Comparison of ENCODE assay signal across 9 cellular contexts in genomic region chr16:89565506-89566372, GRCh38. TPM values are rescaled to one million over a fixed set of nuclear protein-coding genes. Genes with fewer than 3 reads are reported as not detected.
DNase-seq lines count a peak whose midpoint lies in the region; ATAC-seq and TF ChIP-seq lines count a peak whose summit lies in the region.
"Had no signal": no experiment of that assay in that cellular context is flagged by ENCODE, and none has a peak within 500 bp of the region (broad histone marks: within the 10 kb centered on the region; RNA-seq: fewer than 3 reads in every experiment).

No MANE protein-coding gene starts in this region.

- POLR2A ChIA-PET in CD8-positive, alpha-beta T cell (lab: Charles Lee): interaction anchor here (1.1 to 1.2 kb wide), 2 partner anchors 37 to 51 kb away, joined by 3 read pairs; no protein-coding TSS in a partner anchor

- H3K36me3 ChIP-seq in CD8-positive, alpha-beta T cell (ENCODE audit: insufficient read depth, low read length): peaks cover 38% of the 10 kb centered on the region
- H3K36me3 ChIP-seq in ascending aorta: peaks cover 34 to 37% of the 10 kb centered on the region in 2 donors
- H3K36me3 ChIP-seq in iPS-15b (ENCODE audit: control insufficient read depth, insufficient read depth, low read length): peaks cover 36% of the 10 kb centered on the region

- TF ChIP-seq CTCF in CD8-positive, alpha-beta T cell (IDR thresholded peaks at IDR 0.05): peak; percentile 22
- TF ChIP-seq CTCF in HL-60 (IDR thresholded peaks at IDR 0.05; ENCODE audit: insufficient read depth, low read length) (peak; percentile 22), ascending aorta (IDR thresholded peaks at IDR 0.05) (peak; percentile 22 to 44 (median 42))

- H3K9ac ChIP-seq in iPS-15b (ENCODE audit: low read depth, low read length): peak overlapping the region; percentile 39

- peak overlapping the region; percentile 67 for H3K4me3 Mint-ChIP-seq in CD8-positive, alpha-beta T cell

- no peaks in the 10 kb centered on the region for H3K9me3 Mint-ChIP-seq in CD8-positive, alpha-beta T cell

- H3K27ac ChIP-seq in CD8-positive, alpha-beta T cell (ENCODE audit: low read depth, low read length): no peak overlapping the region
- H3K27ac ChIP-seq in HL-60 (replicated peaks) (no peak overlapping the region), ascending aorta (peak overlapping the region in 1 of 2 donors; percentile 13)
- H3K27ac ChIP-seq: SJSA1 had no signal

- H3K9me3 ChIP-seq in CD8-positive, alpha-beta T cell (ENCODE audit: low read length): no peaks in the 10 kb centered on the region
- H3K9me3 ChIP-seq in ascending aorta: no peaks in the 10 kb centered on the region
- H3K9me3 ChIP-seq in iPS-15b (ENCODE audit: control insufficient read depth, insufficient read depth, low read length): no peaks in the 10 kb centered on the region
- H3K9me3 ChIP-seq: SJSA1 had no signal

- H3K4me3 ChIP-seq in CD8-positive, alpha-beta T cell (ENCODE audit: low read depth, low read length): peak overlapping the region; percentile 43
- H3K4me3 ChIP-seq in HL-60 (replicated peaks; ENCODE audit: insufficient read depth, low read length): no peak overlapping the region
- peak overlapping the region; percentile 14 to 48 for H3K4me3 ChIP-seq in ascending aorta
- peak overlapping the region; percentile 60 for H3K4me3 ChIP-seq in iPS-15b (ENCODE audit: low read depth, low read length)
- H3K4me3 ChIP-seq: SJSA1 had no signal

- H3K36me3 Mint-ChIP-seq in CD8-positive, alpha-beta T cell: peaks cover 37% of the 10 kb centered on the region

- peak in 5 of 7 experiments; percentile 16 to 64 (median 49) for DNase-seq in CD8-positive, alpha-beta T cell
- DNase-seq in HL-60 (ENCODE audit: low read depth in 1 of 2, low spot score in 1 of 2) (peak; percentile 44 to 61), SK-MEL-5 (ENCODE audit: low read depth, low spot score) (peak; percentile 45), ascending aorta (ENCODE audit: low spot score in 2 of 2) (no peak)
- DNase-seq in stimulated activated CD4-positive, alpha-beta T cell treated with anti-CD3 and anti-CD28 coated beads, Interleukin-15, amount 100 ng/mL, for 24 hours: peak; percentile 82

- H3K4me1 Mint-ChIP-seq in CD8-positive, alpha-beta T cell (ENCODE audit: low read depth): peaks cover 49% of the 10 kb centered on the region

- H3K27ac Mint-ChIP-seq in CD8-positive, alpha-beta T cell: peak overlapping the region; percentile 37

- in situ Hi-C loops in SK-MEL-5 (cut with HindIII; ENCODE audit: low pct_unique_long_range_greater_than_20kb, low sequenced_read_pairs): no loop called here

- H3K27me3 ChIP-seq in CD8-positive, alpha-beta T cell (ENCODE audit: insufficient read depth, low read length): no peaks in the 10 kb centered on the region
- no peaks in the 10 kb centered on the region for H3K27me3 ChIP-seq in HL-60 (ENCODE audit: insufficient read depth, poor library complexity, severe bottlenecking)
- no peaks in the 10 kb centered on the region for H3K27me3 ChIP-seq in ascending aorta
- no peaks in the 10 kb centered on the region for H3K27me3 ChIP-seq in iPS-15b (ENCODE audit: control insufficient read depth, insufficient read depth, low read length)

- H3K4me1 ChIP-seq in CD8-positive, alpha-beta T cell (ENCODE audit: insufficient read depth, low read length): peaks cover 46% of the 10 kb centered on the region
- H3K4me1 ChIP-seq in ascending aorta (peaks cover 17 to 20% of the 10 kb centered on the region in 2 donors), iPS-15b (ENCODE audit: control insufficient read depth, insufficient read depth, low read length) (peaks cover 8% of the 10 kb centered on the region)

- H3K27me3 Mint-ChIP-seq in CD8-positive, alpha-beta T cell (ENCODE audit: low read depth): no peaks in the 10 kb centered on the region

- peak; percentile 55 for ATAC-seq in CD8-positive, alpha-beta T cell
- no peak for ATAC-seq in HG03565 (IDR thresholded peaks at IDR 0.05; ENCODE audit: unreplicated experiment)
- no peak for ATAC-seq in GM19463 (IDR thresholded peaks at IDR 0.05; ENCODE audit: unreplicated experiment)

- intact Hi-C loops in CD8-positive, alpha-beta T cell (cut with DNase I, micrococcal nuclease): no loop called here
- intact Hi-C loops in ascending aorta (cut with DNase I): no loop called here

- CTCF ChIA-PET in CD8-positive, alpha-beta T cell (lab: Charles Lee): interaction anchor here (0.7 to 1.3 kb wide), 4 partner anchors 67 to 250 kb away, joined by 3 to 5 read pairs (median 4); no protein-coding TSS in a partner anchor

RNA-seq across cellular contexts. Expression of gene RPL13, which starts 5.3 kb away (rescaled TPM):
- 1,000 to 10,000 TPM; 4,632 to 4,668 TPM for total RNA-seq in CD8-positive, alpha-beta T cell
- total RNA-seq in SK-MEL-5 (2014; rRNA removed; shearing (Covaris generic)): 2,970 and 3,073 TPM in 2 replicates
- 4,090 and 4,787 TPM in 2 replicates for polyA plus RNA-seq in SK-MEL-5 (2015; cell fraction: cytosol; rRNA removed)
- 1,125 and 1,141 TPM in 2 replicates for polyA plus RNA-seq in SK-MEL-5 (2015; cell fraction: nucleus; rRNA removed)
- total RNA-seq in ascending aorta: 8,360 TPM

RNA-seq across cellular contexts. Expression of gene CPNE7, which starts 9.8 kb away (rescaled TPM):
- 1 to 10 TPM in 1 of 2 experiments, under 1 TPM in 1; 0.72 to 1.8 TPM for total RNA-seq in CD8-positive, alpha-beta T cell
- total RNA-seq in SK-MEL-5 (2014; rRNA removed; shearing (Covaris generic)): 0.58 TPM in 1 of 2 replicates, not detected in the other
- not detected in 2 replicates for polyA plus RNA-seq in SK-MEL-5 (2015; cell fraction: cytosol; rRNA removed)
- 6.1 TPM in 1 of 2 replicates, not detected in the other for polyA plus RNA-seq in SK-MEL-5 (2015; cell fraction: nucleus; rRNA removed)
- total RNA-seq in ascending aorta: not detected

RNA-seq across cellular contexts. Expression of gene DPEP1, which starts 47.7 kb away (rescaled TPM):
- not detected for total RNA-seq in CD8-positive, alpha-beta T cell
- total RNA-seq in SK-MEL-5 (2014; rRNA removed; shearing (Covaris generic)): 0.53 and 0.88 TPM in 2 replicates
- 0.25 and 2.6 TPM in 2 replicates for polyA plus RNA-seq in SK-MEL-5 (2015; cell fraction: cytosol; rRNA removed)
- polyA plus RNA-seq in SK-MEL-5 (2015; cell fraction: nucleus; rRNA removed): 11.7 and 27.7 TPM in 2 replicates
- not detected for total RNA-seq in ascending aorta

RNA-seq across cellular contexts. Expression of gene SPG7, which starts 57.5 kb away (rescaled TPM):
- 100 to 1,000 TPM; 159 to 180 TPM for total RNA-seq in CD8-positive, alpha-beta T cell
- total RNA-seq in SK-MEL-5 (2014; rRNA removed; shearing (Covaris generic)): 52.6 and 53.9 TPM in 2 replicates
- polyA plus RNA-seq in SK-MEL-5 (2015; cell fraction: cytosol; rRNA removed): 45.5 and 47.1 TPM in 2 replicates
- 423 and 500 TPM in 2 replicates for polyA plus RNA-seq in SK-MEL-5 (2015; cell fraction: nucleus; rRNA removed)
- 108 TPM for total RNA-seq in ascending aorta

Comparison
In these comparisons a context has a peak if more than half of its experiments do, and no peak if none do; other contexts are left out.
1. DNase-seq: peak in CD8-positive, alpha-beta T cell (5 of 7), HL-60 (2 of 2), SK-MEL-5 (single experiment) and stimulated activated CD4-positive, alpha-beta T cell treated with anti-CD3 and anti-CD28 coated beads, Interleukin-15, amount 100 ng/mL, for 24 hours (single experiment); none in ascending aorta (0 of 2).
2. Peak in every context shown above with its lines, with median percentiles within 50 percentile points of each other: CTCF ChIP-seq.